ENCODE assay signal across 8 cellular contexts in the genomic region with DNA sequence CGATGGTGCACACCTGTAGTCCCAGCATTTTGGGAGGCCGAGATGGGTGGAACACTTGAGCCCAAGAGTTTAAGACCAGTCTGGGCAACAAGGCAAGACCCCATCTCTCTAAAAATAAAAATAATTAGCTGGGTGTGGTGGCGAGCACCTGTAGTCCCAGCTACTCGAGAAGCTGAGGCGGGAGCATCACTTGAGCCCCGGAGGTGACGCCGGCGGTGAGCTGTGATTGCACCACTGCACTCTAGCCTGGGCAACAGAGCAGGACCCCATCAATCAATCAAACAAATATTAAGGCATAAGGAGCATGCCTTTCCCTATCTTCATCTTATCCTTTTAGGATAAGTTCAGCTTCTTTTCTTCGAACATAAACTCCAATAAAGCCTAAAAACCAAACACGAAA. TPM values are rescaled to one million over a fixed set of nuclear protein-coding genes. Genes with fewer than 3 reads are reported as not detected.
A peak's percentile ranks its signal among the peaks of the same experiment; 100 is the strongest.
DNase-seq lines count a peak whose midpoint lies in the region; ATAC-seq and TF ChIP-seq lines count a peak whose summit lies in the region.

No MANE protein-coding gene starts in this region.

- no peak overlapping the region for H2BK5ac ChIP-seq in trophoblast cell (ENCODE audit: low read depth, low read length, poor library complexity)

- H3K36me3 ChIP-seq in Panc1 (ENCODE audit: control insufficient read depth, insufficient read depth, low read length) (no peaks in the 10 kb centered on the region), trophoblast cell (ENCODE audit: control insufficient read depth in 1 of 2, insufficient read depth in 2 of 2, low read length in 2 of 2) (peaks cover 0 to 2% of the 10 kb centered on the region in 2 experiments)

- in situ Hi-C loops in Panc1 (cut with HindIII; ENCODE audit: low pct_unique_long_range_greater_than_20kb, low sequenced_read_pairs) = no loop called here

- WGBS in trophoblast cell (ENCODE audit: extremely low coverage, insufficient coverage, insufficient read length) = no CpG with 5 or more reads among the region's 11 CpGs

- peaks cover 18% of the 10 kb centered on the region for H3K4me1 ChIP-seq in Panc1 (ENCODE audit: control insufficient read depth, insufficient read depth, low read length)
- peaks cover 4 to 5% of the 10 kb centered on the region in 2 experiments for H3K4me1 ChIP-seq in trophoblast cell (ENCODE audit: control insufficient read depth in 1 of 2, insufficient read depth in 2 of 2, low read length in 2 of 2)

- CTCF ChIA-PET in Panc1 (lab: Charles Lee) = no interaction called here

- H4K8ac ChIP-seq in trophoblast cell (ENCODE audit: low read depth, low read length) = no peak overlapping the region

- H4K91ac ChIP-seq in trophoblast cell (ENCODE audit: low read depth, low read length) = no peak overlapping the region

- H3K79me2 ChIP-seq in trophoblast cell (ENCODE audit: control insufficient read depth, insufficient read depth, low read length, poor library complexity) = peaks cover 7% of the 10 kb centered on the region

- H3K9me3 ChIP-seq in Panc1 (ENCODE audit: control insufficient read depth, insufficient read depth, low read depth, low read length) (no peaks in the 10 kb centered on the region), trophoblast cell (ENCODE audit: insufficient read depth, low read depth, low read length) (no peaks in the 10 kb centered on the region)

- POLR2A ChIA-PET in Panc1 (lab: Charles Lee) = interaction anchor here (0.6 kb wide), 1 partner anchor 234 kb away, joined by 6 read pairs; no protein-coding TSS in a partner anchor

- H2BK12ac ChIP-seq in trophoblast cell (ENCODE audit: low read length) = no peak overlapping the region

- intact Hi-C loops in Panc1 (cut with micrococcal nuclease; ENCODE audit: unreplicated experiment) = no loop called here

- H3K27ac ChIP-seq in Panc1 (ENCODE audit: low read length) (no peak overlapping the region; the same call in 1 of the 2 replicates), trophoblast cell (ENCODE audit: low read depth, low read length) (peak overlapping the region; percentile 77)

- H3K79me1 ChIP-seq in trophoblast cell (ENCODE audit: low read length) = peaks cover 9% of the 10 kb centered on the region

- no peak overlapping the region for H3K9ac ChIP-seq in trophoblast cell (ENCODE audit: low read length)

- H3K23ac ChIP-seq in trophoblast cell (ENCODE audit: low read length) = no peak overlapping the region

- no TSS peak for BruUV-seq in Panc1 (replicated peaks; lab: Mats Ljungman, UMichigan)

- H2BK120ac ChIP-seq in trophoblast cell (ENCODE audit: insufficient read depth, low read length, poor library complexity) = no peak overlapping the region

- no peak overlapping the region for H3K18ac ChIP-seq in trophoblast cell (ENCODE audit: low read length)

- no peak overlapping the region for H2AK5ac ChIP-seq in trophoblast cell (ENCODE audit: low read length)

- H3K4me3 ChIP-seq in Panc1 (ENCODE audit: low read depth in 2 of 2, low read length in 2 of 2) (peak overlapping the region; percentile 57 to 84), epithelial cell of esophagus (ENCODE audit: low read length) (peak overlapping the region; percentile 77), trophoblast cell (ENCODE audit: low read depth, low read length) (no peak overlapping the region)

- H3K4me2 ChIP-seq in trophoblast cell (ENCODE audit: low read length) = peak overlapping the region; percentile 88

- no peak overlapping the region for H2AFZ ChIP-seq in trophoblast cell (ENCODE audit: insufficient read depth, low read length, poor library complexity)

- no peak overlapping the region for H4K12ac ChIP-seq in trophoblast cell (ENCODE audit: low read depth, low read length)

- H3K27me3 ChIP-seq in Panc1 (ENCODE audit: control insufficient read depth, insufficient read depth, low read length) (no peaks in the 10 kb centered on the region), trophoblast cell (ENCODE audit: insufficient read depth, low read length) (no peaks in the 10 kb centered on the region)

- no peak overlapping the region for H3K4ac ChIP-seq in trophoblast cell (ENCODE audit: low read depth, low read length)

- no peak overlapping the region for H3K14ac ChIP-seq in trophoblast cell (ENCODE audit: low read length)

- ATAC-seq in Panc1 = no peak
- no peak for ATAC-seq in GM19023 (IDR thresholded peaks at IDR 0.05; ENCODE audit: unreplicated experiment)
- ATAC-seq in HG03521 (IDR thresholded peaks at IDR 0.05; ENCODE audit: unreplicated experiment) = no peak

- peak; percentile 8 for DNase-seq in COLO668 (lab: John Stamatoyannopoulos, UW; ENCODE audit: unreplicated experiment)
- DNase-seq in Panc1 (ENCODE audit: low read depth, low spot score) = no peak
- no peak for DNase-seq in epithelial cell of esophagus (ENCODE audit: low read depth)
- DNase-seq in trophoblast cell = no peak
- no peak for DNase-seq in DMS153 (lab: John Stamatoyannopoulos, UW)
- no peak for DNase-seq in AG20443 (ENCODE audit: low spot score)

- TF ChIP-seq CTCF in Panc1 (IDR thresholded peaks at IDR 0.05) (no peak), epithelial cell of esophagus (IDR thresholded peaks at IDR 0.05; ENCODE audit: insufficient read depth, low read depth, low read length, missing control alignments) (no peak)

RNA-seq across cellular contexts. Expression of a gene that starts 1.1 kb away (rescaled TPM):
- 7.7 TPM for total RNA-seq in Panc1 (2021; ENCODE audit: unreplicated experiment)
- polyA plus RNA-seq in Panc1 (2012; ENCODE audit: insufficient read length) = 7.9 TPM
- 6.6 and 6.9 TPM in 2 replicates for polyA plus RNA-seq in trophoblast cell (2013)
